Comparison of ENCODE assay signal across 1 cellular context in genomic region chr5:179804599-179804947, GRCh38.
TF ChIP-seq lines count a peak whose summit lies in the region.

No MANE protein-coding gene starts in this region.

TF ChIP-seq in H1, 55 proteins besides CTCF, POLR2A, EP300 and RAD21:
- no peak for TF ChIP-seq TAF1 (IDR thresholded peaks at IDR 0.05; ENCODE audit: low read depth, low read length)
- no peak for TF ChIP-seq GABPA (IDR thresholded peaks at IDR 0.05; ENCODE audit: borderline replicate concordance, insufficient read depth, low read length)
- no peak for TF ChIP-seq JUN (IDR thresholded peaks at IDR 0.05; ENCODE audit: low read depth, low read length)
- no peak for TF ChIP-seq USF2 (IDR thresholded peaks at IDR 0.05; ENCODE audit: low read length)
- TF ChIP-seq CEBPB (IDR thresholded peaks at IDR 0.05; ENCODE audit: low read depth, low read length) = no peak
- no peak for TF ChIP-seq TAF7 (optimal IDR thresholded peaks at IDR 0.05; ENCODE audit: borderline replicate concordance, low read depth, low read length)
- no peak for TF ChIP-seq E2F6 (IDR thresholded peaks at IDR 0.05)
- TF ChIP-seq ATF2 (IDR thresholded peaks at IDR 0.05; ENCODE audit: low read length) = no peak
- no peak for TF ChIP-seq RBBP5 (IDR thresholded peaks at IDR 0.05; ENCODE audit: borderline replicate concordance, low read depth, low read length)
- no peak for TF ChIP-seq BRCA1 (IDR thresholded peaks at IDR 0.05; ENCODE audit: low read depth, low read length)
- TF ChIP-seq SRF (IDR thresholded peaks at IDR 0.05; ENCODE audit: low read depth, low read length) = no peak
- no peak for TF ChIP-seq SIN3A (conservative IDR thresholded peaks at IDR 0.05 in 1 of 2, IDR thresholded peaks at IDR 0.05 in 1 of 2; ENCODE audit: low read depth in 1 of 2, low read length in 2 of 2)
- TF ChIP-seq FOSL1 (IDR thresholded peaks at IDR 0.05; ENCODE audit: insufficient read depth, low read depth, low read length) = no peak
- TF ChIP-seq NRF1 (IDR thresholded peaks at IDR 0.05; ENCODE audit: low read depth, low read length) = no peak
- TF ChIP-seq CBX5 (IDR thresholded peaks at IDR 0.05; ENCODE audit: low read depth, low read length) = no peak
- no peak for TF ChIP-seq RXRA (IDR thresholded peaks at IDR 0.05; ENCODE audit: insufficient read depth, low read depth, low read length)
- no peak for TF ChIP-seq PHF8 (conservative IDR thresholded peaks at IDR 0.05; ENCODE audit: low read depth, low read length)
